Comparison of ENCODE assay signal across 7 cellular contexts in the genomic region with DNA sequence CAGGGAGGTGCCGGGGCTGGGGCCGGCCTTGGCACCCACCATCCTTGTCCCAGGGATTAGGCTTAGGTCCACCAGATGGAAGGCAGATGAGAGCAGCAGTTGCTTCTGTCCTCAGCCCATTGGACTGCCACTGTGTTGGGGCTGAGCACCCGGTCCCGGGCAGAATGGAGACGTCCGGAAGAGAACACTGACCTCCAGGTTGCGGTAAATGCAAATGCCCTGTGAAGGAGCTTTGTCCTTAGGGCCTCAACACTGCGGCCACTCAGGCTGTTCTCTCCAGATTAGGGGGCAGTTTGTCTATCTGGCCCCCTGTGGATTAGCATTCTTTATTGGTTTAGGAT. TPM values are rescaled to one million over a fixed set of nuclear protein-coding genes. Genes with fewer than 3 reads are reported as not detected.
DNase-seq lines count a peak whose midpoint lies in the region; FAIRE-seq and TF ChIP-seq lines count a peak whose summit lies in the region.

Gene SERINC4, minus strand, starts transcription at position 276 of the 341 bp plus-strand sequence. Its CDS starts 234 bp downstream, at position 42.

- no peak for TF ChIP-seq CTCF in KMS-11 (conservative IDR thresholded peaks at IDR 0.05; ENCODE audit: low read depth, low read length)
- no peak for TF ChIP-seq CTCF in ascending aorta (IDR thresholded peaks at IDR 0.05)
- no peak for TF ChIP-seq CTCF in suprapubic skin (IDR thresholded peaks at IDR 0.05)

- H3K4me1 ChIP-seq in KMS-11 (ENCODE audit: low read depth, poor library complexity, severe bottlenecking) (peaks cover 6% of the 10 kb centered on the region), ascending aorta (peaks cover 9 to 28% of the 10 kb centered on the region in 2 donors), suprapubic skin (peaks cover 54% of the 10 kb centered on the region)

- no peak within 1 kb of the TSS for H3K4me3 ChIP-seq in KMS-11 (IDR thresholded peaks at IDR 0.05; ENCODE audit: insufficient read depth, low read depth, low read length)
- H3K4me3 ChIP-seq in ascending aorta = peak within 1 kb of the TSS; percentile 85 to 96
- H3K4me3 ChIP-seq in suprapubic skin = peak within 1 kb of the TSS; percentile 71

- H3K27ac ChIP-seq in KMS-11 = no peak within 1 kb of the TSS
- peak within 1 kb of the TSS; percentile 91 to 96 for H3K27ac ChIP-seq in ascending aorta
- H3K27ac ChIP-seq in layer of hippocampus (ENCODE audit: low read depth, low read length) = peak within 1 kb of the TSS; percentile 100
- H3K27ac ChIP-seq in suprapubic skin = peak within 1 kb of the TSS; percentile 85

- H3K27me3 ChIP-seq in KMS-11 (ENCODE audit: insufficient read depth, low read depth) = no peaks in the 10 kb centered on the region
- no peaks in the 10 kb centered on the region for H3K27me3 ChIP-seq in ascending aorta
- H3K27me3 ChIP-seq in layer of hippocampus (ENCODE audit: control insufficient read depth, insufficient read depth, low read length) = no peaks in the 10 kb centered on the region
- H3K27me3 ChIP-seq in suprapubic skin = no peaks in the 10 kb centered on the region

- no peak for TF ChIP-seq EP300 in suprapubic skin (IDR thresholded peaks at IDR 0.05)

- DNase-seq in ascending aorta (ENCODE audit: low spot score in 2 of 2) (no peak), suprapubic skin (ENCODE audit: low spot score in 2 of 2) (no peak), NCI-H146 treated with DMSO at 0.1 percent for 48 hours (lab: John Stamatoyannopoulos, UW; ENCODE audit: unreplicated experiment) (no peak), cerebellum (ENCODE audit: low spot score) (no peak), HTR-8/SVneo (ENCODE audit: insufficient read length, low spot score) (no peak)

- intact Hi-C loops in ascending aorta (cut with DNase I) = loop anchor here (1.0 to 10.0 kb wide), 3 partner anchors 8 to 485 kb away; partner anchors contain the start of genes GOLM2, MFAP1 and SERF2

- FAIRE-seq in HTR-8/SVneo (lab: Jason Lieb, UNC) = no peak

- H3K9ac ChIP-seq in KMS-11 = peak within 1 kb of the TSS; percentile 55; the same call in 1 of the 2 replicates

- peak within 1 kb of the TSS; percentile 88 for H3K4me2 ChIP-seq in KMS-11

- no peaks in the 10 kb centered on the region for H3K9me3 ChIP-seq in ascending aorta
- H3K9me3 ChIP-seq in suprapubic skin = no peaks in the 10 kb centered on the region

- TF ChIP-seq POLR2A in suprapubic skin (IDR thresholded peaks at IDR 0.05) = no peak

- 82% methylated on average over 7 of the region's 8 CpGs for WGBS in suprapubic skin

- H4K20me1 ChIP-seq in KMS-11 (ENCODE audit: insufficient read depth) = no peaks in the 10 kb centered on the region

- H3K79me2 ChIP-seq in KMS-11 (ENCODE audit: insufficient read depth, low read depth) = peaks cover 13% of the 10 kb centered on the region; the same call in 1 of the 2 replicates

- peak within 1 kb of the TSS; percentile 63 for H2AFZ ChIP-seq in KMS-11 (ENCODE audit: low read depth)

- H3K36me3 ChIP-seq in KMS-11 (ENCODE audit: insufficient read depth) = no peaks in the 10 kb centered on the region
- peaks cover 27 to 67% of the 10 kb centered on the region in 2 donors for H3K36me3 ChIP-seq in ascending aorta
- H3K36me3 ChIP-seq in suprapubic skin = peaks cover 62% of the 10 kb centered on the region

RNA-seq across cellular contexts. Expression of gene SERINC4, which starts in this region (rescaled TPM):
- total RNA-seq in ascending aorta (not detected), suprapubic skin (under 1 TPM in 1 of 4 donors, not detected in 3; 0.62 TPM), cerebellum (not detected)
